ENCODE assay signal across 1 cellular context in the genomic region with DNA sequence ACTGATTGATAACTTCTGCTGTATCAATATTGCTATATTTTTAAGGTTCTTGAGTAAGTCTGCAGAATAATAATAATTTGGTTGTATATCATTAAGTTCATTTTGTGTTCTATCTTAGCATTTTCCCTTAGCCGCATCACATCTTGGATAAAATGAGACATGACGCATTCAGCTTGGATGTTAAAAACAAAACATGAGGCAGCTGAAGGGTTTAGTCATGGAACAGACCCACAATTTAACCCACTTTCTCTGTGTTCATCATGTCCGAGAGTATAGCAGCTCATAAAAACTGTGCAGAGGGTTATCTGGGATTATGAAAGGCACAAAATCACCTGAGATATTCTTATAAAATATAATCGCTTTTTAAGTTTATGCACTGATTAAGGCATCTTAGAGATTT.
TF ChIP-seq lines count a peak whose summit lies in the region.

No MANE protein-coding gene starts in this region.

TF ChIP-seq in IMR-90, 13 proteins besides CTCF, POLR2A, EP300 and RAD21 (continued from another document):
- no peak for TF ChIP-seq MXI1 (IDR thresholded peaks at IDR 0.05; ENCODE audit: borderline replicate concordance, low read depth, low read length)
- no peak for TF ChIP-seq CEBPB (IDR thresholded peaks at IDR 0.05; ENCODE audit: low read depth, low read length)
- no peak for TF ChIP-seq RCOR1 (IDR thresholded peaks at IDR 0.05; ENCODE audit: insufficient replicate concordance, low read length)
- TF ChIP-seq, protein P1, sequence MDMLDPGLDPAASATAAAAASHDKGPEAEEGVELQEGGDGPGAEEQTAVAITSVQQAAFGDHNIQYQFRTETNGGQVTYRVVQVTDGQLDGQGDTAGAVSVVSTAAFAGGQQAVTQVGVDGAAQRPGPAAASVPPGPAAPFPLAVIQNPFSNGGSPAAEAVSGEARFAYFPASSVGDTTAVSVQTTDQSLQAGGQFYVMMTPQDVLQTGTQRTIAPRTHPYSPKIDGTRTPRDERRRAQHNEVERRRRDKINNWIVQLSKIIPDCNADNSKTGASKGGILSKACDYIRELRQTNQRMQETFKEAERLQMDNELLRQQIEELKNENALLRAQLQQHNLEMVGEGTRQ (IDR thresholded peaks at IDR 0.05; ENCODE audit: low read depth, low read length), result no peak
- TF ChIP-seq, protein P2, sequence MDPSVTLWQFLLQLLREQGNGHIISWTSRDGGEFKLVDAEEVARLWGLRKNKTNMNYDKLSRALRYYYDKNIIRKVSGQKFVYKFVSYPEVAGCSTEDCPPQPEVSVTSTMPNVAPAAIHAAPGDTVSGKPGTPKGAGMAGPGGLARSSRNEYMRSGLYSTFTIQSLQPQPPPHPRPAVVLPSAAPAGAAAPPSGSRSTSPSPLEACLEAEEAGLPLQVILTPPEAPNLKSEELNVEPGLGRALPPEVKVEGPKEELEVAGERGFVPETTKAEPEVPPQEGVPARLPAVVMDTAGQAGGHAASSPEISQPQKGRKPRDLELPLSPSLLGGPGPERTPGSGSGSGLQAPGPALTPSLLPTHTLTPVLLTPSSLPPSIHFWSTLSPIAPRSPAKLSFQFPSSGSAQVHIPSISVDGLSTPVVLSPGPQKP (IDR thresholded peaks at IDR 0.05; ENCODE audit: borderline replicate concordance, low read depth, low read length), result no peak
- no peak for TF ChIP-seq CHD1 (IDR thresholded peaks at IDR 0.05; ENCODE audit: low read depth, low read length)
- no peak for TF ChIP-seq RFX5 (IDR thresholded peaks at IDR 0.05; ENCODE audit: low read depth, low read length)
- TF ChIP-seq FOS (IDR thresholded peaks at IDR 0.05; ENCODE audit: low read depth, low read length), result no peak
- TF ChIP-seq SMC3 (IDR thresholded peaks at IDR 0.05; ENCODE audit: low read depth, low read length), result no peak
